In the genomic region with DNA sequence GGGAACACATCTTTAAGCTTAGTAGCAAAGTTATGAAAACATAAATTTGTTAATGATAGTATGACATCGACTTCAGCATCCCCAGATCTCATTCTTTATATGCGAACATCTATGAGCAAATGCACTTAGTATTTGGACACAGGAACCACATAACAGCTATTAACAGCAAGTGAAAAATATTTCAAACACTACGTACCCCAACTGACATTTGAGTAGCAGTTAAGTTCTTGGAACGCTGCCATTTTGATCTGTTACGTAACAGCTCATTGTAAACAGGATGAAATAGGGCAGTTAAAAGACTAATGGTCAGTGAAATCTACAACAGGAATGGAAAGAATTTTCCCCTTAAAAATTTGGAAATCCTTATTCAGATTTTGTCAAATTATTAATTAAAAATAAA, we compare ENCODE assay signal across 9 cellular contexts.
A peak's percentile ranks its signal among the peaks of the same experiment; 100 is the strongest.
DNase-seq lines count a peak whose midpoint lies in the region; ATAC-seq lines count a peak whose summit lies in the region.
"Had no signal": no experiment of that assay in that cellular context is flagged by ENCODE, and none has a peak within 500 bp of the region (broad histone marks: within the 10 kb centered on the region; RNA-seq: fewer than 3 reads in every experiment).

No MANE protein-coding gene starts in this region.

- ATAC-seq in HG02981 (IDR thresholded peaks at IDR 0.05; ENCODE audit: unreplicated experiment) (no peak), GM18868 (IDR thresholded peaks at IDR 0.05; ENCODE audit: unreplicated experiment) (no peak), GM19463 (IDR thresholded peaks at IDR 0.05; ENCODE audit: unreplicated experiment) (no peak)

- peak; percentile 48 for DNase-seq in DMS53 treated with DMSO at 0.1 percent for 48 hours (lab: John Stamatoyannopoulos, UW; ENCODE audit: unreplicated experiment)
- peak; percentile 63 for DNase-seq in NCI-H2171 treated with DMSO at 0.1 percent for 48 hours (lab: John Stamatoyannopoulos, UW)
- peak; percentile 74 for DNase-seq in dermis blood vessel endothelial cell
- DNase-seq in non-pigmented ciliary epithelial cell (ENCODE audit: low read depth) = peak; percentile 86
- no peak for DNase-seq in Kasumi-1 (lab: John Stamatoyannopoulos, UW)
- DNase-seq: activated effector memory CD4-positive, alpha-beta T cell treated with anti-CD3 and anti-CD28 coated beads, Interleukin-2, amount 50 U/mL, for 16 hours had no signal

Comparison
In these comparisons a context has a peak if more than half of its experiments do, and no peak if none do; other contexts are left out.
1. DNase-seq: peak in DMS53 treated with DMSO at 0.1 percent for 48 hours (single experiment), NCI-H2171 treated with DMSO at 0.1 percent for 48 hours (single experiment), dermis blood vessel endothelial cell (single experiment) and non-pigmented ciliary epithelial cell (single experiment); none in Kasumi-1 (0 of 2).